ENCODE assay signal across 13 cellular contexts in genomic region chr5:158538506-158539074, GRCh38.
DNase-seq lines count a peak whose midpoint lies in the region; ATAC-seq and TF ChIP-seq lines count a peak whose summit lies in the region.
"Had no signal": no experiment of that assay in that cellular context is flagged by ENCODE, and none has a peak within 500 bp of the region (broad histone marks: within the 10 kb centered on the region; RNA-seq: fewer than 3 reads in every experiment).

No MANE protein-coding gene starts in this region.

- no peak overlapping the region for H3K27ac Mint-ChIP-seq in activated CD4-positive, alpha-beta T cell treated with anti-CD3 and anti-CD28 coated beads, Interleukin-2, amount 10 ng/mL, durations not matched to agents 24 days and 14 days
- H3K27ac Mint-ChIP-seq: mesothelial cell of epicardium had no signal

- peak overlapping the region; percentile 6 for H3K27ac ChIP-seq in left ventricle myocardium inferior (replicated peaks)
- H3K27ac ChIP-seq: colonic mucosa, VCaP had no signal

- no peak overlapping the region for H3K4me3 ChIP-seq in left ventricle myocardium inferior
- H3K4me3 ChIP-seq: colonic mucosa had no signal

- no peaks in the 10 kb centered on the region for H3K9me3 Mint-ChIP-seq in activated CD4-positive, alpha-beta T cell treated with anti-CD3 and anti-CD28 coated beads, Interleukin-2, amount 10 ng/mL, durations not matched to agents 24 days and 14 days
- H3K9me3 Mint-ChIP-seq: mesothelial cell of epicardium had no signal

- no peak overlapping the region for H3K4me3 Mint-ChIP-seq in activated CD4-positive, alpha-beta T cell treated with anti-CD3 and anti-CD28 coated beads, Interleukin-2, amount 10 ng/mL, durations not matched to agents 24 days and 14 days
- H3K4me3 Mint-ChIP-seq: CD14-positive monocyte, mesothelial cell of epicardium had no signal

- no peaks in the 10 kb centered on the region for H3K36me3 ChIP-seq in left ventricle myocardium inferior
- H3K36me3 ChIP-seq: colonic mucosa had no signal

- peak; percentile 54 for DNase-seq in GM13976 (ENCODE audit: low spot score)
- peak; percentile 27 for DNase-seq in left ventricle myocardium inferior
- DNase-seq in effector CD4-positive, alpha-beta T cell: no peak
- no peak for DNase-seq in omental fat pad (ENCODE audit: low spot score)
- DNase-seq in activated CD4-positive, alpha-beta T cell treated with anti-CD3 and anti-CD28 coated beads, Interleukin-2, amount 10 ng/mL, durations not matched to agents 24 days and 14 days: no peak
- DNase-seq: colonic mucosa had no signal

- peak; percentile 56 for ATAC-seq in GM21515 (IDR thresholded peaks at IDR 0.05; ENCODE audit: unreplicated experiment)
- ATAC-seq in HG03108 (IDR thresholded peaks at IDR 0.05; ENCODE audit: unreplicated experiment): peak; percentile 76
- no peak for ATAC-seq in HG02970 (IDR thresholded peaks at IDR 0.05; ENCODE audit: low FRiP score, unreplicated experiment)
- ATAC-seq in omental fat pad (ENCODE audit: low FRiP score): no peak
- ATAC-seq: sciatic nerve had no signal

- no peaks in the 10 kb centered on the region for H3K36me3 Mint-ChIP-seq in activated CD4-positive, alpha-beta T cell treated with anti-CD3 and anti-CD28 coated beads, Interleukin-2, amount 10 ng/mL, durations not matched to agents 24 days and 14 days (ENCODE audit: low read depth)
- H3K36me3 Mint-ChIP-seq: CD14-positive monocyte, mesothelial cell of epicardium had no signal

- peaks cover 4% of the 10 kb centered on the region for H3K27me3 Mint-ChIP-seq in activated CD4-positive, alpha-beta T cell treated with anti-CD3 and anti-CD28 coated beads, Interleukin-2, amount 10 ng/mL, durations not matched to agents 24 days and 14 days

- no peaks in the 10 kb centered on the region for H3K9me3 ChIP-seq in left ventricle myocardium inferior (replicated peaks)
- H3K9me3 ChIP-seq: colonic mucosa had no signal

- in situ Hi-C loops in GM13976 (cut with MboI; ENCODE audit: low sequenced_read_pairs, unreplicated experiment): no loop called here

- TF ChIP-seq CTCF in GM13976 (IDR thresholded peaks at IDR 0.05; ENCODE audit: borderline replicate concordance, control extremely low read depth, extremely low read depth, insufficient read depth, missing control alignments) (no peak), left ventricle myocardium inferior (IDR thresholded peaks at IDR 0.05; ENCODE audit: borderline replicate concordance) (no peak), omental fat pad (IDR thresholded peaks at IDR 0.05) (no peak)

- intact Hi-C loops in left ventricle myocardium inferior (cut with micrococcal nuclease): no loop called here
- intact Hi-C loops in activated CD4-positive, alpha-beta T cell treated with anti-CD3 and anti-CD28 coated beads, Interleukin-2, amount 10 ng/mL, durations not matched to agents 24 days and 14 days (cut with micrococcal nuclease): no loop called here

- H3K4me1 ChIP-seq in left ventricle myocardium inferior: peaks cover 7% of the 10 kb centered on the region
- H3K4me1 ChIP-seq: colonic mucosa had no signal

- peaks cover 33% of the 10 kb centered on the region for H3K27me3 ChIP-seq in left ventricle myocardium inferior (ENCODE audit: low read depth)
- H3K27me3 ChIP-seq: colonic mucosa had no signal

- H3K4me1 Mint-ChIP-seq in activated CD4-positive, alpha-beta T cell treated with anti-CD3 and anti-CD28 coated beads, Interleukin-2, amount 10 ng/mL, durations not matched to agents 24 days and 14 days: peaks cover 10% of the 10 kb centered on the region
- H3K4me1 Mint-ChIP-seq: CD14-positive monocyte, mesothelial cell of epicardium had no signal

Comparison
In these comparisons a context has a peak if more than half of its experiments do, and no peak if none do; other contexts are left out.
1. DNase-seq: peak in GM13976 (single experiment) and left ventricle myocardium inferior (single experiment); none in effector CD4-positive, alpha-beta T cell (single experiment), omental fat pad (single experiment) and activated CD4-positive, alpha-beta T cell treated with anti-CD3 and anti-CD28 coated beads, Interleukin-2, amount 10 ng/mL, durations not matched to agents 24 days and 14 days (single experiment).
2. ATAC-seq: peak in GM21515 (single experiment) and HG03108 (single experiment); none in HG02970 (single experiment) and omental fat pad (single experiment).